8 cellular contexts compared by ENCODE assay signal in genomic region chr10:102246261-102246660, GRCh38. TPM values are rescaled to one million over a fixed set of nuclear protein-coding genes. Genes with fewer than 3 reads are reported as not detected.
DNase-seq lines count a peak whose midpoint lies in the region; ATAC-seq, FAIRE-seq and TF ChIP-seq lines count a peak whose summit lies in the region.

No MANE protein-coding gene starts in this region.

- no peak for DNase-seq in stimulated activated naive CD8-positive, alpha-beta T cell treated with anti-CD3 and anti-CD28 coated beads, Interleukin-15, Interleukin-2, amounts not matched to agents 100 U/mL and 50 U/mL, for 24 hours
- DNase-seq in body of pancreas: peak in 1 of 4 donors; percentile 23
- no peak for DNase-seq in mesendoderm
- DNase-seq in nucleus accumbens (lab: John Stamatoyannopoulos, UW): no peak
- no peak for DNase-seq in MV-4-11 (lab: John Stamatoyannopoulos, UW)
- no peak for DNase-seq in HTR-8/SVneo (ENCODE audit: insufficient read length, low spot score)

- H3K79me2 ChIP-seq in mesendoderm (ENCODE audit: control insufficient read depth, insufficient read depth, low read length): peaks cover 21% of the 10 kb centered on the region

- H3K4me2 ChIP-seq in mesendoderm (ENCODE audit: low read length): peak overlapping the region; percentile 91

- H3K4me3 Mint-ChIP-seq in stimulated activated naive CD8-positive, alpha-beta T cell treated with anti-CD3 and anti-CD28 coated beads, Interleukin-15, Interleukin-2, amounts not matched to agents 100 ng/mL and 50 ng/mL, for 24 hours: peak overlapping the region; percentile 99

- H3K4me3 ChIP-seq in body of pancreas (peak overlapping the region; percentile 42 to 99), mesendoderm (ENCODE audit: low read length) (peak overlapping the region; percentile 79)

- H3K9me3 ChIP-seq in body of pancreas: no peaks in the 10 kb centered on the region

- H3K9ac ChIP-seq in mesendoderm (ENCODE audit: low read length): peak overlapping the region; percentile 80

- H3K79me1 ChIP-seq in mesendoderm (ENCODE audit: low read length): peaks cover 15% of the 10 kb centered on the region

- TF ChIP-seq POLR2A in body of pancreas (IDR thresholded peaks at IDR 0.05): no peak

- no peak overlapping the region for H3K18ac ChIP-seq in mesendoderm (ENCODE audit: low read length)

- no peak overlapping the region for H3K23ac ChIP-seq in mesendoderm (ENCODE audit: low read length)

- peaks cover 22% of the 10 kb centered on the region for H3K36me3 Mint-ChIP-seq in stimulated activated naive CD8-positive, alpha-beta T cell treated with anti-CD3 and anti-CD28 coated beads, Interleukin-15, Interleukin-2, amounts not matched to agents 100 ng/mL and 50 ng/mL, for 24 hours (ENCODE audit: low read depth)

- H2BK15ac ChIP-seq in mesendoderm (replicated peaks; ENCODE audit: low read depth): no peak overlapping the region

- no peak overlapping the region for H4K5ac ChIP-seq in mesendoderm (ENCODE audit: low read length)

- TF ChIP-seq CTCF in body of pancreas (IDR thresholded peaks at IDR 0.05): no peak

- H3K36me3 ChIP-seq in body of pancreas (replicated peaks in 1 of 2; ENCODE audit: insufficient read depth in 1 of 2, low read depth in 2 of 2): no peaks in the 10 kb centered on the region
- no peaks in the 10 kb centered on the region for H3K36me3 ChIP-seq in mesendoderm (ENCODE audit: control insufficient read depth, insufficient read depth, low read length)

- no peak for FAIRE-seq in HTR-8/SVneo (lab: Jason Lieb, UNC)

- H3K4me1 ChIP-seq in body of pancreas (peaks cover 59% of the 10 kb centered on the region), mesendoderm (ENCODE audit: control insufficient read depth, low read depth, low read length) (peaks cover 10% of the 10 kb centered on the region)

- H3K27me3 Mint-ChIP-seq in stimulated activated naive CD8-positive, alpha-beta T cell treated with anti-CD3 and anti-CD28 coated beads, Interleukin-15, Interleukin-2, amounts not matched to agents 100 ng/mL and 50 ng/mL, for 24 hours: peaks cover 10% of the 10 kb centered on the region

- peaks cover 52% of the 10 kb centered on the region for H3K4me1 Mint-ChIP-seq in stimulated activated naive CD8-positive, alpha-beta T cell treated with anti-CD3 and anti-CD28 coated beads, Interleukin-15, Interleukin-2, amounts not matched to agents 100 ng/mL and 50 ng/mL, for 24 hours (ENCODE audit: low read depth)

- no peak overlapping the region for H2BK5ac ChIP-seq in mesendoderm (ENCODE audit: low read length)

- H3K27ac ChIP-seq in body of pancreas (peak overlapping the region in 3 of 4 donors; percentile 42 to 93 (median 88)), mesendoderm (ENCODE audit: low read depth, low read length) (no peak overlapping the region)

- H2AK5ac ChIP-seq in mesendoderm (ENCODE audit: low read length): no peak overlapping the region

- intact Hi-C loops in body of pancreas (cut with DNase I): no loop called here

- H3K27me3 ChIP-seq in body of pancreas (no peaks in the 10 kb centered on the region), mesendoderm (ENCODE audit: insufficient read depth, low read length, poor library complexity) (no peaks in the 10 kb centered on the region)

- H3K4ac ChIP-seq in mesendoderm (ENCODE audit: low read depth, low read length): no peak overlapping the region

- WGBS in body of pancreas, 2 donors: 4 to 9% methylated on average over 3 of the region's 3 CpGs
- no CpG with 5 or more reads among the region's 3 CpGs for WGBS in mesendoderm (ENCODE audit: extremely low coverage, insufficient coverage, low lambda C conversion rate)

- no peaks in the 10 kb centered on the region for H3K9me3 Mint-ChIP-seq in stimulated activated naive CD8-positive, alpha-beta T cell treated with anti-CD3 and anti-CD28 coated beads, Interleukin-15, Interleukin-2, amounts not matched to agents 100 ng/mL and 50 ng/mL, for 24 hours

- no peak for ATAC-seq in stimulated activated naive CD8-positive, alpha-beta T cell treated with anti-CD3 and anti-CD28 coated beads, Interleukin-15, Interleukin-2, amounts not matched to agents 100 U/mL and 50 U/mL, for 24 hours
- ATAC-seq in body of pancreas (no peak), GM19395 (IDR thresholded peaks at IDR 0.05; ENCODE audit: unreplicated experiment) (no peak)

- no peak overlapping the region for H2BK120ac ChIP-seq in mesendoderm (ENCODE audit: low read depth, low read length)

- H3K27ac Mint-ChIP-seq in stimulated activated naive CD8-positive, alpha-beta T cell treated with anti-CD3 and anti-CD28 coated beads, Interleukin-15, Interleukin-2, amounts not matched to agents 100 ng/mL and 50 ng/mL, for 24 hours: peak overlapping the region; percentile 94

- H3K56ac ChIP-seq in mesendoderm (ENCODE audit: low read length): peak overlapping the region; percentile 93

- H4K8ac ChIP-seq in mesendoderm (ENCODE audit: low read depth, low read length): no peak overlapping the region

RNA-seq across cellular contexts. Expression of gene GBF1, which starts 0.9 kb away (rescaled TPM):
- 10 to 100 TPM; 23.1 to 24.1 TPM for total RNA-seq in body of pancreas
- 11.9 TPM for polyA plus RNA-seq in mesendoderm (2013, experiment 1 of 2)
- polyA plus RNA-seq in mesendoderm (2013, experiment 2 of 2): 11.5 TPM

RNA-seq across cellular contexts. Expression of gene PITX3, which starts 4.9 kb away (rescaled TPM):
- total RNA-seq in body of pancreas: not detected
- polyA plus RNA-seq in mesendoderm (2013, experiment 1 of 2): 0.11 TPM
- polyA plus RNA-seq in mesendoderm (2013, experiment 2 of 2): 0.13 TPM

RNA-seq across cellular contexts. Expression of gene ELOVL3, which starts 20.2 kb away (rescaled TPM):
- total RNA-seq in body of pancreas: not detected
- 0.06 TPM for polyA plus RNA-seq in mesendoderm (2013, experiment 1 of 2)
- polyA plus RNA-seq in mesendoderm (2013, experiment 2 of 2): 0.06 TPM
